8 cellular contexts compared by ENCODE assay signal in genomic region chr10:117375360-117376147, GRCh38. TPM values are rescaled to one million over a fixed set of nuclear protein-coding genes. Genes with fewer than 3 reads are reported as not detected.
DNase-seq lines count a peak whose midpoint lies in the region; ATAC-seq and TF ChIP-seq lines count a peak whose summit lies in the region.

PDZD8 (minus strand) TSS chr10:117375440; CDS start chr10:117375227, 213 bp downstream.

- H3K27me3 Mint-ChIP-seq in CD4-positive, alpha-beta T cell = peaks cover 28% of the 10 kb centered on the region

- TF ChIP-seq CTCF in CD4-positive, alpha-beta T cell (IDR thresholded peaks at IDR 0.05) = no peak
- no peak for TF ChIP-seq CTCF in lower lobe of right lung (IDR thresholded peaks at IDR 0.05)

- H3K27me3 ChIP-seq in CD4-positive, alpha-beta T cell (ENCODE audit: control insufficient read depth, insufficient read depth, low read length) = no peaks in the 10 kb centered on the region
- H3K27me3 ChIP-seq in ectodermal cell (ENCODE audit: control insufficient read depth, insufficient read depth, low read length, poor library complexity, severe bottlenecking) = peaks cover 52% of the 10 kb centered on the region
- H3K27me3 ChIP-seq in lower lobe of right lung (ENCODE audit: low read depth) = no peaks in the 10 kb centered on the region

- peak within 1 kb of the TSS; percentile 88 for H3K27ac Mint-ChIP-seq in CD4-positive, alpha-beta T cell

- peaks cover 9% of the 10 kb centered on the region for H3K36me3 Mint-ChIP-seq in CD4-positive, alpha-beta T cell (ENCODE audit: low read depth)

- H3K4me3 ChIP-seq in ectodermal cell (ENCODE audit: insufficient read depth, low read depth, low read length) (peak within 1 kb of the TSS; percentile 92), lower lobe of right lung (peak within 1 kb of the TSS; percentile 97)

- intact Hi-C loops in CD4-positive, alpha-beta T cell (cut with DNase I, micrococcal nuclease) = loop anchor here in 1 of 2 experiments (5.0 to 10.0 kb wide), 4 partner anchors 631 to 1379 kb away; partner anchors contain the start of genes CACUL1, FAM204A, HSPA12A and RAB11FIP2
- intact Hi-C loops in lower lobe of right lung (cut with DNase I) = no loop called here

- peaks cover 4% of the 10 kb centered on the region for H3K4me1 ChIP-seq in ectodermal cell (ENCODE audit: control insufficient read depth, insufficient read depth, low read length)
- H3K4me1 ChIP-seq in lower lobe of right lung = peaks cover 34% of the 10 kb centered on the region

- CTCF ChIA-PET in CD4-positive, alpha-beta T cell (lab: Charles Lee) = no interaction called here

- peak; percentile 81 to 95 (median 84) for DNase-seq in CD4-positive, alpha-beta T cell
- peak; percentile 95 for DNase-seq in HK-2 (ENCODE audit: unreplicated experiment)
- peak; percentile 15 for DNase-seq in NK-92 (lab: John Stamatoyannopoulos, UW; ENCODE audit: unreplicated experiment)
- DNase-seq in activated CD8-positive, alpha-beta memory T cell treated with anti-CD3 and anti-CD28 coated beads for 1 hour (ENCODE audit: extremely low read depth in 1 of 2, low read depth in 1 of 2) = peak; percentile 72 to 95
- DNase-seq in lower lobe of right lung = peak; percentile 97
- DNase-seq in stimulated activated CD4-positive, alpha-beta T cell treated with anti-CD3 and anti-CD28 coated beads, TNF-alpha, amount 100 ng/mL, for 24 hours (ENCODE audit: low read depth in 3 of 3) = peak; percentile 81 to 91 (median 86)

- H3K36me3 ChIP-seq in ectodermal cell (ENCODE audit: control insufficient read depth, insufficient read depth, low read length) (no peaks in the 10 kb centered on the region), lower lobe of right lung (no peaks in the 10 kb centered on the region)

- ATAC-seq in CD4-positive, alpha-beta T cell (ENCODE audit: poor library complexity) = peak; percentile 78
- ATAC-seq in GM19452 (IDR thresholded peaks at IDR 0.05; ENCODE audit: unreplicated experiment) = peak; percentile 82
- ATAC-seq in lower lobe of right lung = peak; percentile 96

- H3K27ac ChIP-seq in CD4-positive, alpha-beta T cell (ENCODE audit: low read depth, low read length) = peak within 1 kb of the TSS; percentile 59
- peak within 1 kb of the TSS; percentile 30 for H3K27ac ChIP-seq in ectodermal cell (ENCODE audit: insufficient read depth, low read depth, low read length, poor library complexity, severe bottlenecking)
- peak within 1 kb of the TSS; percentile 90 for H3K27ac ChIP-seq in lower lobe of right lung

- POLR2A ChIA-PET in CD4-positive, alpha-beta T cell (lab: Charles Lee) = no interaction called here

- H3K4me3 Mint-ChIP-seq in CD4-positive, alpha-beta T cell = peak within 1 kb of the TSS; percentile 95

- H3K9me3 Mint-ChIP-seq in CD4-positive, alpha-beta T cell = no peaks in the 10 kb centered on the region

- H3K4me1 Mint-ChIP-seq in CD4-positive, alpha-beta T cell (ENCODE audit: low read depth) = peaks cover 40% of the 10 kb centered on the region

- no peaks in the 10 kb centered on the region for H3K9me3 ChIP-seq in CD4-positive, alpha-beta T cell (ENCODE audit: control insufficient read depth, low read length)
- H3K9me3 ChIP-seq in ectodermal cell (ENCODE audit: control insufficient read depth, low read length) (no peaks in the 10 kb centered on the region), lower lobe of right lung (no peaks in the 10 kb centered on the region)

- 0% methylated on average over 103 of the region's 103 CpGs for WGBS in ectodermal cell, 2 experiments

RNA-seq across cellular contexts. Expression of gene PDZD8, which starts in this region (rescaled TPM):
- total RNA-seq in CD4-positive, alpha-beta T cell = 10 to 100 TPM; 25.2 to 31.1 TPM
- 15.6 TPM for polyA plus RNA-seq in ectodermal cell (2013, experiment 1 of 4)
- 16.4 TPM for polyA plus RNA-seq in ectodermal cell (2013, experiment 2 of 4)
- 16.5 TPM for polyA plus RNA-seq in ectodermal cell (2013, experiment 3 of 4)
- 17.5 TPM for polyA plus RNA-seq in ectodermal cell (2013, experiment 4 of 4)
- total RNA-seq in lower lobe of right lung = 29.4 TPM

Comparison
In these comparisons a context has a peak if more than half of its experiments do, and no peak if none do; other contexts are left out.
1. Peak in every context shown above with its lines: DNase-seq, ATAC-seq, H3K4me3 ChIP-seq and H3K27ac ChIP-seq.
2. DNase-seq: peak in every context shown above with its lines; median percentile 97 in lower lobe of right lung; 95 in HK-2; 86 in stimulated activated CD4-positive, alpha-beta T cell treated with anti-CD3 and anti-CD28 coated beads, TNF-alpha, amount 100 ng/mL, for 24 hours; 84 in CD4-positive, alpha-beta T cell; 84 in activated CD8-positive, alpha-beta memory T cell treated with anti-CD3 and anti-CD28 coated beads for 1 hour; 15 in NK-92.
3. H3K27ac ChIP-seq: peak in every context shown above with its lines; median percentile 90 in lower lobe of right lung; 59 in CD4-positive, alpha-beta T cell; 30 in ectodermal cell.